Comparison of ENCODE assay signal across 26 cellular contexts in the genomic region with DNA sequence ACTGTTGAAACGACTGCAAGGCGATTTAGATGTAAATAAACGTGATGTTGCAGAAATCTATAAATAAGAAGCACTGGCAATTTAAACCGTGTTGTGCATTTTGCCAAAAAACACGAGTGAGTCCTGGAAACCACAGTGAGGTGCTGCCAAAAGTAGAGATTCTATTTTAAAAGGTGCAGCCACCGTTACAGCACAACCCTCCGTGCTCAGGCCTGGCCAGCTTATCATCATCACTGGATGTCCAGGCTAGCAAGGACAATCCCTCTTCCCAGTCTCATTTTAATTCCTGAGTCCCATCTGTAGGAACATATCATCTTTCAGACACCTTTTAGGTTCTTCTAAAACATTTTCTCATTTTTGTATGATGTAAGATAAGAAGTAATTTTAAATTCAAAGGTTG. TPM values are rescaled to one million over a fixed set of nuclear protein-coding genes. Genes with fewer than 3 reads are reported as not detected.
"Had no signal": no experiment of that assay in that cellular context is flagged by ENCODE, and none has a peak within 500 bp of the region (broad histone marks: within the 10 kb centered on the region; RNA-seq: fewer than 3 reads in every experiment).

No MANE protein-coding gene starts in this region.

- H3K4me3 ChIP-seq: colonic mucosa, gastrocnemius medialis, heart right ventricle, psoas muscle, right lobe of liver, suprapubic skin, transverse colon had no signal

- H3K27me3 ChIP-seq: colonic mucosa, gastrocnemius medialis, heart right ventricle, right lobe of liver, suprapubic skin, transverse colon had no signal

- ATAC-seq: esophagus mucosa; left colon; naive thymus-derived CD8-positive, alpha-beta T cell; right lobe of liver; stimulated activated naive B cell treated with anti-CD40 and anti-IgM and Interleukin-4, amounts not matched to agents 10 μg/mL and 1 μg/mL and 100 μg/mL, for 72 hours had no signal

- H3K9me3 ChIP-seq: colonic mucosa, gastrocnemius medialis, psoas muscle, right lobe of liver, suprapubic skin, transverse colon had no signal

- H3K4me1 ChIP-seq: colonic mucosa, transverse colon had no signal

- H3K27ac ChIP-seq: colonic mucosa, epithelial cell of prostate, psoas muscle, right lobe of liver, suprapubic skin, transverse colon had no signal

- DNase-seq: colonic mucosa; effector CD8-positive, alpha-beta T cell; endodermal cell; gastrocnemius medialis; heart right ventricle; hypothalamus; immature natural killer cell; islet precursor cell; kidney glomerular epithelial cell; left colon; naive thymus-derived CD8-positive, alpha-beta T cell; nephron progenitor cell; nucleus accumbens; psoas muscle; right lobe of liver; small intestine; stimulated activated CD4-positive, alpha-beta T cell treated with anti-CD3 and anti-CD28 coated beads, Interleukin-15, amount 100 ng/mL, for 24 hours; stimulated activated CD4-positive, alpha-beta T cell treated with anti-CD3 and anti-CD28 coated beads, Interleukin-2, amount 100 ng/mL, for 48 hours; stimulated activated naive B cell treated with anti-CD40 and anti-IgM and Interleukin-4, amounts not matched to agents 10 μg/mL and 1 μg/mL and 100 μg/mL, for 72 hours; transverse colon had no signal

- H3K36me3 ChIP-seq: colonic mucosa, transverse colon had no signal

RNA-seq across cellular contexts. Expression of a gene that starts 56.6 kb away (rescaled TPM):
- total RNA-seq: chondrocyte; glomerular endothelial cell; naive thymus-derived CD8-positive, alpha-beta T cell; osteocyte had no signal
- polyA plus RNA-seq: immature natural killer cell had no signal
